In genomic region chr13:72760189-72760588, GRCh38 we compare ENCODE assay signal across 27 cellular contexts.
"Had no signal": no experiment of that assay in that cellular context is flagged by ENCODE, and none has a peak within 500 bp of the region (broad histone marks: within the 10 kb centered on the region; RNA-seq: fewer than 3 reads in every experiment).

No MANE protein-coding gene starts in this region.

- H3K27ac Mint-ChIP-seq: activated CD4-positive, alpha-beta memory T cell treated with anti-CD3 and anti-CD28 coated beads, Interleukin-2, amount 10 ng/mL, durations not matched to agents 7 days and 5 days; activated CD4-positive, alpha-beta T cell treated with anti-CD3 and anti-CD28 coated beads, Interleukin-2, amount 10 ng/mL, durations not matched to agents 7 days and 5 days; activated naive CD4-positive, alpha-beta T cell treated with anti-CD3 and anti-CD28 coated beads for 36 hours; activated naive CD8-positive, alpha-beta T cell treated with anti-CD3 and anti-CD28 coated beads for 36 hours; natural killer cell treated with Interleukin-12 subunit alpha and Interleukin-12 subunit beta and Interleukin-15 and Interleukin-18, amount 100 ng/mL, for 72 hours had no signal

- H3K4me1 ChIP-seq: adrenal gland, body of pancreas, colonic mucosa, gastrocnemius medialis, left lung, lower lobe of right lung, right lobe of liver, testis, transverse colon had no signal

- H3K4me1 Mint-ChIP-seq: activated CD4-positive, alpha-beta memory T cell treated with anti-CD3 and anti-CD28 coated beads, Interleukin-2, amount 10 ng/mL, durations not matched to agents 7 days and 5 days; activated CD4-positive, alpha-beta T cell treated with anti-CD3 and anti-CD28 coated beads, Interleukin-2, amount 10 ng/mL, durations not matched to agents 7 days and 5 days had no signal

- FAIRE-seq: endometrium had no signal

- H3K9me3 ChIP-seq: adrenal gland, body of pancreas, colonic mucosa, gastrocnemius medialis, left lung, lower lobe of right lung, right lobe of liver, testis, transverse colon had no signal

- DNase-seq: activated CD4-positive, alpha-beta memory T cell treated with anti-CD3 and anti-CD28 coated beads, Interleukin-2, amount 10 ng/mL, durations not matched to agents 7 days and 5 days; activated CD4-positive, alpha-beta T cell treated with anti-CD3 and anti-CD28 coated beads, Interleukin-2, amount 10 ng/mL, durations not matched to agents 7 days and 5 days; activated CD4-positive, CD25-positive, alpha-beta regulatory T cell treated with anti-CD3 and anti-CD28 coated beads, Interleukin-2, amount 50 U/mL, for 72 hours; activated CD8-positive, alpha-beta memory T cell treated with anti-CD3 and anti-CD28 coated beads, Interleukin-2, amount 50 U/mL, for 48 hours; activated effector memory CD4-positive, alpha-beta T cell treated with Interleukin-2 at 50 U/mL for 16 hours; activated naive CD4-positive, alpha-beta T cell treated with anti-CD3 and anti-CD28 coated beads for 36 hours; activated naive CD8-positive, alpha-beta T cell treated with anti-CD3 and anti-CD28 coated beads for 36 hours; adrenal gland; aorta; body of pancreas; cerebellar nuclear complex; colonic mucosa; effector CD8-positive, alpha-beta T cell; gastrocnemius medialis; glutamatergic neuron; left lung; lower lobe of right lung; mesendoderm; right lobe of liver; stimulated activated CD4-positive, alpha-beta T cell treated with anti-CD3 and anti-CD28 coated beads, Interleukin-2, amount 100 ng/mL, for 48 hours; stimulated activated naive CD8-positive, alpha-beta T cell treated with anti-CD3 and anti-CD28 coated beads, Interleukin-15, Interleukin-2, amounts not matched to agents 100 U/mL and 50 U/mL, for 24 hours; T-helper 2 cell; testis; transverse colon had no signal

- H3K27ac ChIP-seq: adrenal gland, body of pancreas, colonic mucosa, epithelial cell of prostate, gastrocnemius medialis, left lung, lower lobe of right lung, right lobe of liver, testis, transverse colon had no signal

- H3K4me3 ChIP-seq: adrenal gland, body of pancreas, colonic mucosa, gastrocnemius medialis, left lung, lower lobe of right lung, right lobe of liver, testis, transverse colon had no signal

- H3K4me3 Mint-ChIP-seq: activated CD4-positive, alpha-beta memory T cell treated with anti-CD3 and anti-CD28 coated beads, Interleukin-2, amount 10 ng/mL, durations not matched to agents 7 days and 5 days; activated CD4-positive, alpha-beta T cell treated with anti-CD3 and anti-CD28 coated beads, Interleukin-2, amount 10 ng/mL, durations not matched to agents 7 days and 5 days; activated naive CD4-positive, alpha-beta T cell treated with anti-CD3 and anti-CD28 coated beads for 36 hours; activated naive CD8-positive, alpha-beta T cell treated with anti-CD3 and anti-CD28 coated beads for 36 hours; natural killer cell treated with Interleukin-12 subunit alpha and Interleukin-12 subunit beta and Interleukin-15 and Interleukin-18, amount 100 ng/mL, for 72 hours had no signal

- H3K9me3 Mint-ChIP-seq: activated CD4-positive, alpha-beta memory T cell treated with anti-CD3 and anti-CD28 coated beads, Interleukin-2, amount 10 ng/mL, durations not matched to agents 7 days and 5 days; activated CD4-positive, alpha-beta T cell treated with anti-CD3 and anti-CD28 coated beads, Interleukin-2, amount 10 ng/mL, durations not matched to agents 7 days and 5 days; activated naive CD4-positive, alpha-beta T cell treated with anti-CD3 and anti-CD28 coated beads for 36 hours; activated naive CD8-positive, alpha-beta T cell treated with anti-CD3 and anti-CD28 coated beads for 36 hours; natural killer cell treated with Interleukin-12 subunit alpha and Interleukin-12 subunit beta and Interleukin-15 and Interleukin-18, amount 100 ng/mL, for 72 hours had no signal

- H3K27me3 Mint-ChIP-seq: activated CD4-positive, alpha-beta memory T cell treated with anti-CD3 and anti-CD28 coated beads, Interleukin-2, amount 10 ng/mL, durations not matched to agents 7 days and 5 days; activated CD4-positive, alpha-beta T cell treated with anti-CD3 and anti-CD28 coated beads, Interleukin-2, amount 10 ng/mL, durations not matched to agents 7 days and 5 days; activated naive CD8-positive, alpha-beta T cell treated with anti-CD3 and anti-CD28 coated beads for 36 hours; natural killer cell treated with Interleukin-12 subunit alpha and Interleukin-12 subunit beta and Interleukin-15 and Interleukin-18, amount 100 ng/mL, for 72 hours had no signal

- ATAC-seq: body of pancreas; gastrocnemius medialis; left lung; lower lobe of right lung; natural killer cell treated with Interleukin-12 subunit alpha and Interleukin-12 subunit beta and Interleukin-15 and Interleukin-18, amount 100 ng/mL, for 72 hours; right lobe of liver; stimulated activated naive CD8-positive, alpha-beta T cell treated with anti-CD3 and anti-CD28 coated beads, Interleukin-15, Interleukin-2, amounts not matched to agents 100 U/mL and 50 U/mL, for 24 hours had no signal

- H3K27me3 ChIP-seq: adrenal gland, body of pancreas, colonic mucosa, gastrocnemius medialis, left lung, right lobe of liver, testis, transverse colon had no signal
